39 cellular contexts compared by ENCODE assay signal in genomic region chr15:27433604-27434003, GRCh38.
"Had no signal": no experiment of that assay in that cellular context is flagged by ENCODE, and none has a peak within 500 bp of the region (broad histone marks: within the 10 kb centered on the region; RNA-seq: fewer than 3 reads in every experiment).

No MANE protein-coding gene starts in this region.

- H3K4me3 Mint-ChIP-seq: activated naive CD4-positive, alpha-beta T cell treated with anti-CD3 and anti-CD28 coated beads for 36 hours; activated naive CD4-positive, alpha-beta T cell treated with anti-CD3 and anti-CD28 coated beads, Interleukin-2, amount 50 U/mL, for 24 hours; activated naive CD8-positive, alpha-beta T cell; activated naive CD8-positive, alpha-beta T cell treated with anti-CD3 and anti-CD28 coated beads for 36 hours; activated naive CD8-positive, alpha-beta T cell treated with anti-CD3 and anti-CD28 coated beads, Interleukin-2, amount 10 ng/mL, durations not matched to agents 7 days and 5 days; activated naive CD8-positive, alpha-beta T cell treated with anti-CD3 and anti-CD28 coated beads, Interleukin-2, amount 50 U/mL, for 24 hours; activated T-cell treated with anti-CD3 and anti-CD28 coated beads, Interleukin-2, amount 50 U/mL, for 24 hours; activated T-cell treated with anti-CD3 and anti-CD28 coated beads, Interleukin-2, amount 50 U/mL, for 4 hours; activated T-cell treated with anti-CD3 and anti-CD28 coated beads, Interleukin-2, amount 50 U/mL, for 72 hours; activated T-helper 1 cell treated with anti-CD3 and anti-CD28 coated beads, Interleukin-12 subunit alpha, Interleukin-12 subunit beta, Interleukin-2, Interleukin-4 antibody, amounts not matched to agents 30 ng/mL and 10 ng/mL and 1 ng/mL, durations not matched to agents 14 hours and 24 hours and 36 hours; activated T-helper 17 cell treated with anti-CD3 and anti-CD28 coated beads, Interleukin-2, amount 50 U/mL, for 72 hours; brain; central memory CD8-positive, alpha-beta T cell had no signal

- H3K27me3 Mint-ChIP-seq: activated naive CD4-positive, alpha-beta T cell treated with anti-CD3 and anti-CD28 coated beads, Interleukin-2, amount 50 U/mL, for 24 hours; activated naive CD8-positive, alpha-beta T cell; activated naive CD8-positive, alpha-beta T cell treated with anti-CD3 and anti-CD28 coated beads for 36 hours; activated naive CD8-positive, alpha-beta T cell treated with anti-CD3 and anti-CD28 coated beads, Interleukin-2, amount 10 ng/mL, durations not matched to agents 7 days and 5 days; activated naive CD8-positive, alpha-beta T cell treated with anti-CD3 and anti-CD28 coated beads, Interleukin-2, amount 50 U/mL, for 24 hours; activated T-cell treated with anti-CD3 and anti-CD28 coated beads, Interleukin-2, amount 50 U/mL, for 24 hours; activated T-helper 17 cell treated with anti-CD3 and anti-CD28 coated beads, Interleukin-2, amount 50 U/mL, for 72 hours; brain; central memory CD8-positive, alpha-beta T cell had no signal

- H3K27ac ChIP-seq: adrenal gland, ascending aorta, body of pancreas, brain microvascular endothelial cell, breast epithelium, cardiac muscle cell had no signal

- DNase-seq: activated effector memory CD4-positive, alpha-beta T cell treated with anti-CD3 and anti-CD28 coated beads, Interleukin-2, amount 50 U/mL, for 16 hours; activated effector memory CD4-positive, alpha-beta T cell treated with Interleukin-2 at 50 U/mL for 16 hours; activated gamma-delta T cell; activated gamma-delta T cell treated with Interleukin-2 at 50 U/mL for 16 hours; activated naive CD4-positive, alpha-beta T cell; activated naive CD4-positive, alpha-beta T cell treated with anti-CD3 and anti-CD28 coated beads for 36 hours; activated naive CD4-positive, alpha-beta T cell treated with anti-CD3 and anti-CD28 coated beads, Interleukin-2, amount 50 U/mL, for 16 hours; activated naive CD4-positive, alpha-beta T cell treated with Interleukin-2 at 50 U/mL for 16 hours; activated naive CD8-positive, alpha-beta T cell treated with anti-CD3 and anti-CD28 coated beads for 36 hours; activated naive CD8-positive, alpha-beta T cell treated with anti-CD3 and anti-CD28 coated beads, Interleukin-2, amount 10 ng/mL, durations not matched to agents 7 days and 5 days; activated naive CD8-positive, alpha-beta T cell treated with anti-CD3 and anti-CD28 coated beads, Interleukin-2, amount 50 U/mL, for 24 hours; activated T-cell treated with anti-CD3 and anti-CD28 coated beads, Interleukin-2, amount 50 U/mL, for 1 hour; activated T-cell treated with anti-CD3 and anti-CD28 coated beads, Interleukin-2, amount 50 U/mL, for 24 hours; activated T-cell treated with anti-CD3 and anti-CD28 coated beads, Interleukin-2, amount 50 U/mL, for 4 hours; activated T-cell treated with anti-CD3 and anti-CD28 coated beads, Interleukin-2, amount 50 U/mL, for 48 hours; activated T-cell treated with anti-CD3 and anti-CD28 coated beads, Interleukin-2, amount 50 U/mL, for 72 hours; adrenal gland; amniotic stem cell; amygdala; anterior cingulate cortex; aorta; body of pancreas; brain microvascular endothelial cell; caudate nucleus; central memory CD4-positive, alpha-beta T cell; cerebellar nuclear complex had no signal

- H3K4me3 ChIP-seq: adrenal gland, ascending aorta, body of pancreas, breast epithelium, cardiac muscle cell had no signal

- H3K4me1 ChIP-seq: adrenal gland, ascending aorta, body of pancreas, breast epithelium had no signal

- H3K36me3 ChIP-seq: adrenal gland, ascending aorta, brain microvascular endothelial cell, breast epithelium, cardiac muscle cell had no signal

- H3K9me3 ChIP-seq: ascending aorta, breast epithelium had no signal

- H3K36me3 Mint-ChIP-seq: activated naive CD4-positive, alpha-beta T cell treated with anti-CD3 and anti-CD28 coated beads, Interleukin-2, amount 50 U/mL, for 24 hours; activated naive CD8-positive, alpha-beta T cell; activated naive CD8-positive, alpha-beta T cell treated with anti-CD3 and anti-CD28 coated beads for 36 hours; activated naive CD8-positive, alpha-beta T cell treated with anti-CD3 and anti-CD28 coated beads, Interleukin-2, amount 10 ng/mL, durations not matched to agents 7 days and 5 days had no signal

- H3K27ac Mint-ChIP-seq: activated naive CD4-positive, alpha-beta T cell treated with anti-CD3 and anti-CD28 coated beads for 36 hours; activated naive CD4-positive, alpha-beta T cell treated with anti-CD3 and anti-CD28 coated beads, Interleukin-2, amount 50 U/mL, for 24 hours; activated naive CD4-positive, alpha-beta T cell treated with anti-CD3 and anti-CD28 coated beads, Interleukin-2, amount 50 U/mL, for 72 hours; activated naive CD8-positive, alpha-beta T cell; activated naive CD8-positive, alpha-beta T cell treated with anti-CD3 and anti-CD28 coated beads for 36 hours; activated naive CD8-positive, alpha-beta T cell treated with anti-CD3 and anti-CD28 coated beads, Interleukin-2, amount 10 ng/mL, durations not matched to agents 7 days and 5 days; activated naive CD8-positive, alpha-beta T cell treated with anti-CD3 and anti-CD28 coated beads, Interleukin-2, amount 50 U/mL, for 24 hours; activated T-cell treated with anti-CD3 and anti-CD28 coated beads, Interleukin-2, amount 50 U/mL, for 24 hours; activated T-cell treated with anti-CD3 and anti-CD28 coated beads, Interleukin-2, amount 50 U/mL, for 72 hours; activated T-helper 1 cell treated with anti-CD3 and anti-CD28 coated beads, Interleukin-12 subunit alpha, Interleukin-12 subunit beta, Interleukin-2, Interleukin-4 antibody, amounts not matched to agents 30 ng/mL and 10 ng/mL and 1 ng/mL, durations not matched to agents 14 hours and 24 hours and 36 hours; activated T-helper 17 cell treated with anti-CD3 and anti-CD28 coated beads, Interleukin-2, amount 50 U/mL, for 72 hours; activated T-helper 2 cell treated with anti-CD3 and anti-CD28 coated beads, Interferon-gamma antibody, Interleukin-2, Interleukin-4, amounts not matched to agents 10 μg/mL and 5 μg/mL and 100 μg/mL, durations not matched to agents 14 hours and 24 hours and 36 hours; brain had no signal

- H3K4me1 Mint-ChIP-seq: activated naive CD4-positive, alpha-beta T cell treated with anti-CD3 and anti-CD28 coated beads, Interleukin-2, amount 50 U/mL, for 24 hours; activated naive CD8-positive, alpha-beta T cell treated with anti-CD3 and anti-CD28 coated beads for 36 hours; activated naive CD8-positive, alpha-beta T cell treated with anti-CD3 and anti-CD28 coated beads, Interleukin-2, amount 10 ng/mL, durations not matched to agents 7 days and 5 days; activated naive CD8-positive, alpha-beta T cell treated with anti-CD3 and anti-CD28 coated beads, Interleukin-2, amount 50 U/mL, for 24 hours; activated T-helper 17 cell treated with anti-CD3 and anti-CD28 coated beads, Interleukin-2, amount 50 U/mL, for 72 hours; brain; central memory CD8-positive, alpha-beta T cell had no signal

- H3K27me3 ChIP-seq: adrenal gland, ascending aorta, body of pancreas, brain microvascular endothelial cell, breast epithelium, cardiac muscle cell had no signal

- FAIRE-seq: astrocyte, bronchial epithelial cell had no signal

- ATAC-seq: activated naive CD4-positive, alpha-beta T cell treated with anti-CD3 and anti-CD28 coated beads, Interleukin-2, amount 50 U/mL, for 72 hours; activated naive CD8-positive, alpha-beta T cell treated with anti-CD3 and anti-CD28 coated beads, Interleukin-2, amount 50 U/mL, for 24 hours; activated T-cell treated with anti-CD3 and anti-CD28 coated beads, Interleukin-2, amount 50 U/mL, for 4 hours; activated T-cell treated with anti-CD3 and anti-CD28 coated beads, Interleukin-2, amount 50 U/mL, for 72 hours; activated T-helper 17 cell treated with anti-CD3 and anti-CD28 coated beads, Interleukin-2, amount 50 U/mL, for 72 hours; body of pancreas had no signal
